ENCODE assay signal across 26 cellular contexts in genomic region chr16:84382396-84382795, GRCh38. TPM values are rescaled to one million over a fixed set of nuclear protein-coding genes. Genes with fewer than 3 reads are reported as not detected.
DNase-seq lines count a peak whose midpoint lies in the region; ATAC-seq, FAIRE-seq and TF ChIP-seq lines count a peak whose summit lies in the region.
"Had no signal": no experiment of that assay in that cellular context is flagged by ENCODE, and none has a peak within 500 bp of the region (broad histone marks: within the 10 kb centered on the region; RNA-seq: fewer than 3 reads in every experiment).

No MANE protein-coding gene starts in this region.

- no peak overlapping the region for H3K4me2 ChIP-seq in trophoblast cell (ENCODE audit: low read length)
- H3K4me2 ChIP-seq: A549 had no signal

- H3K4me3 ChIP-seq in kidney (ENCODE audit: low read length in 2 of 2) (no peak overlapping the region), trophoblast cell (ENCODE audit: low read depth, low read length) (peak overlapping the region; percentile 31), upper lobe of right lung (no peak overlapping the region), uterus (no peak overlapping the region), mucosa of descending colon (no peak overlapping the region)
- H3K4me3 ChIP-seq: A549; BLaER1 treated with 17β-estradiol and CSF1 and Interleukin-3, amounts not matched to agents 10 nM and 100 nM; GM12878; HAP-1 had no signal

- no peak for TF ChIP-seq CTCF in kidney (IDR thresholded peaks at IDR 0.05; ENCODE audit: borderline replicate concordance, extremely low read depth, insufficient read depth)
- TF ChIP-seq CTCF in upper lobe of right lung (IDR thresholded peaks at IDR 0.05) = no peak
- TF ChIP-seq CTCF in uterus (IDR thresholded peaks at IDR 0.05) = no peak
- TF ChIP-seq CTCF in mucosa of descending colon (IDR thresholded peaks at IDR 0.05) = no peak

- H4K8ac ChIP-seq in trophoblast cell (ENCODE audit: low read depth, low read length) = no peak overlapping the region

- H3K14ac ChIP-seq in trophoblast cell (ENCODE audit: low read length) = no peak overlapping the region

- H3K4me1 ChIP-seq in kidney (ENCODE audit: control insufficient read depth in 1 of 2, insufficient read depth in 1 of 2, low read depth in 1 of 2, low read length in 2 of 2) (peaks cover 0 to 2% of the 10 kb centered on the region in 2 donors), trophoblast cell (ENCODE audit: control insufficient read depth in 1 of 2, insufficient read depth in 2 of 2, low read length in 2 of 2) (peaks cover 4 to 10% of the 10 kb centered on the region in 2 experiments), upper lobe of right lung (peaks cover 11% of the 10 kb centered on the region), uterus (no peaks in the 10 kb centered on the region), mucosa of descending colon (ENCODE audit: low read depth) (peaks cover 11% of the 10 kb centered on the region)
- H3K4me1 ChIP-seq: BE2C, HAP-1 had no signal

- H3K36me3 ChIP-seq in kidney (ENCODE audit: control insufficient read depth in 1 of 2, insufficient read depth in 2 of 2, low read length in 2 of 2) (no peaks in the 10 kb centered on the region), trophoblast cell (ENCODE audit: control insufficient read depth in 1 of 2, insufficient read depth in 2 of 2, low read length in 2 of 2) (no peaks in the 10 kb centered on the region), upper lobe of right lung (no peaks in the 10 kb centered on the region), uterus (no peaks in the 10 kb centered on the region), mucosa of descending colon (ENCODE audit: low read depth) (no peaks in the 10 kb centered on the region)
- H3K36me3 ChIP-seq: BE2C; BLaER1 treated with 17β-estradiol and CSF1 and Interleukin-3, amounts not matched to agents 10 nM and 100 nM; HAP-1 had no signal

- FAIRE-seq in HTR-8/SVneo (lab: Jason Lieb, UNC) (peak; percentile 64), kidney (lab: Jason Lieb, UNC) (no peak)
- FAIRE-seq: A549, D721Med, GM12878, H54 had no signal

- H3K9ac ChIP-seq in kidney (ENCODE audit: low read length in 2 of 2) (no peak overlapping the region), trophoblast cell (ENCODE audit: low read length) (no peak overlapping the region)
- H3K9ac ChIP-seq: BLaER1 treated with 17β-estradiol and CSF1 and Interleukin-3, amounts not matched to agents 10 nM and 100 nM had no signal

- H3K79me1 ChIP-seq in trophoblast cell (ENCODE audit: low read length) = no peaks in the 10 kb centered on the region

- no peak overlapping the region for H2AFZ ChIP-seq in trophoblast cell (ENCODE audit: insufficient read depth, low read length, poor library complexity)

- no peak overlapping the region for H2BK12ac ChIP-seq in trophoblast cell (ENCODE audit: low read length)

- H2AK5ac ChIP-seq in trophoblast cell (ENCODE audit: low read length) = no peak overlapping the region

- H3K23ac ChIP-seq in trophoblast cell (ENCODE audit: low read length) = peak overlapping the region; percentile 40

- H2BK120ac ChIP-seq in trophoblast cell (ENCODE audit: insufficient read depth, low read length, poor library complexity) = no peak overlapping the region

- H3K4ac ChIP-seq in trophoblast cell (ENCODE audit: low read depth, low read length) = no peak overlapping the region

- DNase-seq in HTR-8/SVneo (ENCODE audit: insufficient read length, low spot score) (no peak), kidney (peak; percentile 37), trophoblast cell (no peak), upper lobe of right lung (peak; percentile 28), uterus (no peak), mucosa of descending colon (no peak)
- DNase-seq: 8988T; ACHN; AML-193; BE2C; CD4-positive, alpha-beta T cell; CD8-positive, alpha-beta memory T cell; DMS 273 treated with DMSO at 0.1 percent for 48 hours; DMS79; EL; GDM1; GOT3; HFFc6 had no signal

- H3K9me3 ChIP-seq in kidney (ENCODE audit: control insufficient read depth in 1 of 2, low read length in 2 of 2) (peaks cover 0 to 5% of the 10 kb centered on the region in 2 donors), trophoblast cell (ENCODE audit: insufficient read depth, low read depth, low read length) (peaks cover 2% of the 10 kb centered on the region), upper lobe of right lung (no peaks in the 10 kb centered on the region), uterus (no peaks in the 10 kb centered on the region), mucosa of descending colon (peaks cover 3% of the 10 kb centered on the region)
- H3K9me3 ChIP-seq: HAP-1 had no signal

- WGBS in trophoblast cell (ENCODE audit: extremely low coverage, insufficient coverage, insufficient read length) = no CpG with 5 or more reads among the region's 4 CpGs

- H4K91ac ChIP-seq in trophoblast cell (ENCODE audit: low read depth, low read length) = no peak overlapping the region

- ATAC-seq in upper lobe of right lung = no peak
- ATAC-seq in mucosa of descending colon = no peak
- ATAC-seq in GM18858 (IDR thresholded peaks at IDR 0.05; ENCODE audit: unreplicated experiment) = no peak
- ATAC-seq: A549, GM12878 had no signal

- intact Hi-C loops in kidney (cut with DNase I) = no loop called here
- intact Hi-C loops in upper lobe of right lung (cut with DNase I) = no loop called here
- intact Hi-C loops in uterus (cut with DNase I; ENCODE audit: low total_unique reads) = no loop called here
- intact Hi-C loops in mucosa of descending colon (cut with DNase I, micrococcal nuclease) = no loop called here

- H3K79me2 ChIP-seq in trophoblast cell (ENCODE audit: control insufficient read depth, insufficient read depth, low read length, poor library complexity) = no peaks in the 10 kb centered on the region

- no peak overlapping the region for H2BK5ac ChIP-seq in trophoblast cell (ENCODE audit: low read depth, low read length, poor library complexity)

- H3K27ac ChIP-seq in kidney (ENCODE audit: low read depth in 2 of 2, low read length in 2 of 2) = no peak overlapping the region
- H3K27ac ChIP-seq in trophoblast cell (ENCODE audit: low read depth, low read length) = no peak overlapping the region
- no peak overlapping the region for H3K27ac ChIP-seq in upper lobe of right lung
- H3K27ac ChIP-seq in uterus = no peak overlapping the region
- H3K27ac ChIP-seq: A549 had no signal

- no peak overlapping the region for H3K18ac ChIP-seq in trophoblast cell (ENCODE audit: low read length)

- no peak overlapping the region for H4K12ac ChIP-seq in trophoblast cell (ENCODE audit: low read depth, low read length)

- no peak for TF ChIP-seq POLR2A in uterus (IDR thresholded peaks at IDR 0.05)

- no peaks in the 10 kb centered on the region for H3K27me3 ChIP-seq in trophoblast cell (ENCODE audit: insufficient read depth, low read length)
- no peaks in the 10 kb centered on the region for H3K27me3 ChIP-seq in upper lobe of right lung
- no peaks in the 10 kb centered on the region for H3K27me3 ChIP-seq in uterus
- H3K27me3 ChIP-seq: BE2C; BLaER1 treated with 17β-estradiol and CSF1 and Interleukin-3, amounts not matched to agents 10 nM and 100 nM had no signal

RNA-seq across cellular contexts. Expression of gene ATP2C2, which starts 14.1 kb away (rescaled TPM):
- total RNA-seq in kidney = 2.2 TPM
- 2.6 TPM for polyA plus RNA-seq in kidney (ENCODE audit: insufficient read depth, low read depth, low replicate concordance)
- 10.4 and 10.8 TPM in 2 replicates for polyA plus RNA-seq in trophoblast cell (2013)
- total RNA-seq in upper lobe of right lung = 48.9 TPM
- 1 to 10 TPM in 1 of 4 donors, under 1 TPM in 3; 0.51 to 1.8 (median 0.84) TPM for total RNA-seq in uterus
- 100 to 1,000 TPM in 2 of 3 donors, 10 to 100 TPM in 1; 98.8 to 322 (median 159) TPM for total RNA-seq in mucosa of descending colon
- total RNA-seq: CD4-positive, alpha-beta T cell; CD8-positive, alpha-beta memory T cell; GM12878; HFFc6 had no signal
- polyA plus RNA-seq: CD14-positive monocyte; CD8-positive, alpha-beta memory T cell had no signal

Comparison
In these comparisons a context has a peak if more than half of its experiments do, and no peak if none do; other contexts are left out.
1. DNase-seq: peak in kidney (single experiment) and upper lobe of right lung (single experiment); none in HTR-8/SVneo (single experiment), trophoblast cell (0 of 2), uterus (0 of 2) and mucosa of descending colon (0 of 3).
2. RNA of gene ATP2C2, which starts 14.1 kb away (total RNA-seq): 98.8 to 322 TPM in mucosa of descending colon and 48.9 TPM in upper lobe of right lung (single experiment); 2.2 TPM in kidney (single experiment) and 0.51 to 1.8 TPM in uterus; every median in the first group is over 10 times any median in the second.